ENCODE assay signal across 9 cellular contexts in the genomic region with DNA sequence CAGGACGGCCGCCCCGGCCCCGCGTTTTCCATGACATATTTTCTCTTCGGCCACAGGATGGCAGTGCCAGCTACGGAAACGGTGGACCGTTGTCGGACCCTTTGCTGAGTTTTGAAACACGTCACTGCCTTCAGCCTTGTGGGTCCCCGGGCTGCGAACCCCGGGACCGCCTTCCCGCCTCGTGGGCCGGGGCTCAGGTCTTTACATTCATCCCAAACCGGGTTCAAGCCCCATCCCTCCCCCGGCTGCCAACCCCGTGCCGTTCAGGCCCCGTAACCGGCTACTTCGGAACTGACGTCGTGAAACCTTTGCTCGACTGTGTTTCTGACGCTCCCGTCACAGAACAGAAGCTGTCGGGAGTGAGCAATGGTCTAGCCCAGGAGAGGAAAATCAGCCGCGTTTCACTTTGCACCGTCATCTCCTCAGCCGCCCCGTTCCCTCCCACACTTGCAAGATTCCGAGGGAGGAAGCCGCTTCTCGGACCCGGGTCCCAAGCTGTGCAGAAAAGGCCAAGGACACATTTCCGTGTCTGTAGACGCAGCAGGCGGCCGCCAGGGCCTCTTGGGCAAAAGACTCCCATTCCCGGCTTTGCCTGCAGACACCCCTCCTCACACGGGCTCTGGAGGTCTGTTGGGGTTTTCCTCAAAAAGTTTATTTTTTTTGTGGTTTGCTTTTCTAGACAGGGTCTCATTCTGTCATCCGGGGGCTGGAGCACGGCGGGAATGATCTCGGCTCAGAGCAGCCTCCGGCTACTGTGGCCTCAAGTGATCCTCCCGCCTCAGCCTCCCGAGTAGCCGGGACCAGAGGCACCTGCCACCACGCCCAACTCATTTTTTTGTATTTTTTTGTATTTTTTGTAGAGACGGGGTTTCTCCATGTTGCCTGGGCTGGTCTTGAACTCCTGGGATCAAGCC.
DNase-seq lines count a peak whose midpoint lies in the region; ATAC-seq and TF ChIP-seq lines count a peak whose summit lies in the region.
"Had no signal": no experiment of that assay in that cellular context is flagged by ENCODE, and none has a peak within 500 bp of the region (broad histone marks: within the 10 kb centered on the region; RNA-seq: fewer than 3 reads in every experiment).

No MANE protein-coding gene starts in this region.

- no peaks in the 10 kb centered on the region for H3K36me3 ChIP-seq in RWPE2 (ENCODE audit: low read depth)

- H3K4me3 ChIP-seq in RWPE2 (ENCODE audit: severe bottlenecking): no peak overlapping the region
- H3K4me3 ChIP-seq: SK-N-MC had no signal

- peak; percentile 33 for DNase-seq in NCI-H748 (lab: John Stamatoyannopoulos, UW; ENCODE audit: unreplicated experiment)
- DNase-seq in NCI-H748 treated with DMSO at 0.1 percent for 48 hours (lab: John Stamatoyannopoulos, UW): no peak
- no peak for DNase-seq in RWPE2 (ENCODE audit: low spot score)
- DNase-seq in fibroblast of peridontal ligament (ENCODE audit: extremely low read depth): peak; percentile 3
- peak; percentile 16 for DNase-seq in stimulated activated CD4-positive, alpha-beta T cell treated with anti-CD3 and anti-CD28 coated beads, Interleukin-1b, Interleukin-23, amount 100 ng/mL, for 48 hours
- DNase-seq in NCI-H2171 treated with DMSO at 0.1 percent for 48 hours (lab: John Stamatoyannopoulos, UW): no peak
- no peak for DNase-seq in Ammon's horn (ENCODE audit: low spot score)
- no peak for DNase-seq in NAMALWA (ENCODE audit: low spot score)

- ATAC-seq in RWPE2 (ENCODE audit: low read depth): no peak

- TF ChIP-seq CTCF in RWPE2 (IDR thresholded peaks at IDR 0.05; ENCODE audit: poor library complexity, severe bottlenecking): peak; percentile 7

- H3K9me3 ChIP-seq in RWPE2 (ENCODE audit: severe bottlenecking): peaks cover 4% of the 10 kb centered on the region

- H3K4me1 ChIP-seq in RWPE2 (ENCODE audit: insufficient read depth, poor library complexity, severe bottlenecking): no peaks in the 10 kb centered on the region

- H3K27ac ChIP-seq in RWPE2 (ENCODE audit: poor library complexity, severe bottlenecking): no peak overlapping the region
- H3K27ac ChIP-seq: SK-N-MC had no signal

- H3K27me3 ChIP-seq in RWPE2 (ENCODE audit: insufficient read depth, poor library complexity, severe bottlenecking): peaks cover 14% of the 10 kb centered on the region

Comparison
In these comparisons a context has a peak if more than half of its experiments do, and no peak if none do; other contexts are left out.
1. DNase-seq: peak in NCI-H748 (single experiment), fibroblast of peridontal ligament (single experiment) and stimulated activated CD4-positive, alpha-beta T cell treated with anti-CD3 and anti-CD28 coated beads, Interleukin-1b, Interleukin-23, amount 100 ng/mL, for 48 hours (single experiment); none in NCI-H748 treated with DMSO at 0.1 percent for 48 hours (single experiment), RWPE2 (single experiment), NCI-H2171 treated with DMSO at 0.1 percent for 48 hours (single experiment), Ammon's horn (single experiment) and NAMALWA (single experiment).